Comparison of ENCODE assay signal across 17 cellular contexts in the genomic region with DNA sequence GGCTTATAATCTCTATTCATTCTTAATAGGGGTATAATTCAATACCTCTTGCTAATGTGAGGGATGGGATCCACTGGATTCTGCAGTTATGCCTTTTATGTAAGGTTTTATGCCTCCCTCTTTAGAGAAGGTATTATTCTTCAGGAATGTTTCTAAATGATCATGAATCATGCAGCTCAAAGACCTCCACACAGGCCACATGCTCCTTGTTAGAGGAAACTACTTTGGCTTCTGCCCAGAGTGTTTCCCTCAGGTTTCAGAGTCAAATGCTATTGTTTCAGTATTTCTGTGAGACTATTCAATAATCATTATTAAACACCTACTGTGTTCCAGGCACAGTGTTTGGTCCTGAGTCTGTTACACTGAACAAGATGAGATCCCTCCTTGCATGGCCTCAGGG.
"Had no signal": no experiment of that assay in that cellular context is flagged by ENCODE, and none has a peak within 500 bp of the region (broad histone marks: within the 10 kb centered on the region; RNA-seq: fewer than 3 reads in every experiment).

No MANE protein-coding gene starts in this region.

- H3K27ac ChIP-seq: body of pancreas, gastrocnemius medialis, heart right ventricle, left lung, neutrophil, parathyroid adenoma, transverse colon, VCaP had no signal

- H3K79me2 ChIP-seq: parathyroid adenoma had no signal

- ATAC-seq: body of pancreas, gastrocnemius medialis, heart right ventricle, left lung had no signal

- H3K4me1 ChIP-seq: gastrocnemius medialis, heart right ventricle, left lung, parathyroid adenoma, transverse colon had no signal

- H3K9ac ChIP-seq: parathyroid adenoma had no signal

- DNase-seq: activated CD4-positive, alpha-beta memory T cell treated with anti-CD3 and anti-CD28 coated beads for 36 hours; activated CD4-positive, alpha-beta T cell treated with anti-CD3 and anti-CD28 coated beads for 1 hour; activated naive CD4-positive, alpha-beta T cell treated with anti-CD3 and anti-CD28 coated beads, Interleukin-2, amount 10 ng/mL, durations not matched to agents 7 days and 5 days; activated T-cell treated with anti-CD3 and anti-CD28 coated beads, Interleukin-2, amount 50 U/mL, for 24 hours; body of pancreas; effector memory CD4-positive, alpha-beta T cell; gastrocnemius medialis; heart right ventricle; left lung; mammary epithelial cell; retina; stimulated activated naive CD4-positive, alpha-beta T cell; substantia nigra; transverse colon had no signal

- H3K27me3 ChIP-seq: body of pancreas, gastrocnemius medialis, heart right ventricle, left lung, neutrophil, transverse colon had no signal

- H2AFZ ChIP-seq: parathyroid adenoma had no signal

- H3K36me3 ChIP-seq: gastrocnemius medialis, heart right ventricle, left lung, neutrophil, transverse colon had no signal

- H3K4me3 ChIP-seq: body of pancreas, gastrocnemius medialis, heart right ventricle, left lung, transverse colon had no signal

- H3K9me3 ChIP-seq: body of pancreas, gastrocnemius medialis, heart right ventricle, left lung, neutrophil, transverse colon had no signal
